ENCODE assay signal across 1 cellular context in the genomic region with DNA sequence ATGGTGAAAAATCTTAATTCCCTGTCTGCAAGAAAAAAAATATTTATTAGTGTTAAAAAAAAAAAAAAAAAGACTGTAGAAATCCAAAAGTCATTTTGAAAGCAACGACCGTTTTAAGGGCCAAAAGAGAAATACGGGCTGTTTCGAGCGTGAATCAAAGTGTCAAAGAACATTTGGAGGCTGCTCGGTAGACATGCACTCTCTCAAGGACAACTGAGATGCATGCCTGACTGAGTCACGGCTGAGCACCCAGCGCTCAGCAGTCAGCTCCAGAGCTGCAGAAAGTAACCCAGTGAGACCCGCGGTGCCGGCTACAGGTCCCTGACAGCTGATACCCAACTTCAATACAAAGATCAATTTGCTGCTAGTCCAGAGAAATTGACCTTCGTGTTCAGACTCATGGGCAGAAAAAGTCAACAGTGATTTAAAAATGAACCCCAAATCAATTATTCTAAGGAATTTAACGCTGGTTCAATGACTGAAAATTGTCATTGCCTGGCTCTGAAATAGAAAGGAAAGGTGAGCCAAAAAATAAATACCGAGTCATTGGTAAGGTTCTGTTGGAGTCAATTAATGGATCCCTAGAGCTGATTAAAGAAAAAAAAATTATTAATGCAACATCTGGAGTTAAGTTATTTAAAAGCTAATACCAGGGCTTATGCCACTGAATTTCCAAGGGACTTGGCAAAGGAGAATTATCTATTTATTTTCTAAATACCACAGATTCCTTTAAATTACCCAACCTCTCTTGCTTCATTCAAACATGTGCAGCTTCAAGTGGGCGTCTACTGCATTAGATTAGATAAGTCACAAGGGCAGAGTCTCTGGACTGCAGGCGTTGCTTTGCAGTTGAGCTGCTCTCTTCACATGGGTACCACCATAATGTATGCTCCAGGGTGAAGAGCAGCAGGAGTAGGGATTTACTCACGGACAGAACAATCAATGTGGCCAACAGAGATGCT.
TF ChIP-seq lines count a peak whose summit lies in the region.

No MANE protein-coding gene starts in this region.

TF ChIP-seq in IMR-90, 13 proteins besides CTCF, POLR2A, EP300 and RAD21 (continued from another document):
- TF ChIP-seq, protein P1, sequence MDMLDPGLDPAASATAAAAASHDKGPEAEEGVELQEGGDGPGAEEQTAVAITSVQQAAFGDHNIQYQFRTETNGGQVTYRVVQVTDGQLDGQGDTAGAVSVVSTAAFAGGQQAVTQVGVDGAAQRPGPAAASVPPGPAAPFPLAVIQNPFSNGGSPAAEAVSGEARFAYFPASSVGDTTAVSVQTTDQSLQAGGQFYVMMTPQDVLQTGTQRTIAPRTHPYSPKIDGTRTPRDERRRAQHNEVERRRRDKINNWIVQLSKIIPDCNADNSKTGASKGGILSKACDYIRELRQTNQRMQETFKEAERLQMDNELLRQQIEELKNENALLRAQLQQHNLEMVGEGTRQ (IDR thresholded peaks at IDR 0.05; ENCODE audit: low read depth, low read length) = peak; percentile 58; the same call in 1 of the 2 replicates
- TF ChIP-seq MXI1 (IDR thresholded peaks at IDR 0.05; ENCODE audit: borderline replicate concordance, low read depth, low read length) = peak; percentile 24; the same call in 1 of the 2 replicates
- no peak for TF ChIP-seq MAFK (IDR thresholded peaks at IDR 0.05; ENCODE audit: low read depth, low read length)
- no peak for TF ChIP-seq RCOR1 (IDR thresholded peaks at IDR 0.05; ENCODE audit: insufficient replicate concordance, low read length)
- peak; percentile 98 for TF ChIP-seq CEBPB (IDR thresholded peaks at IDR 0.05; ENCODE audit: low read depth, low read length)
- no peak for TF ChIP-seq NFE2L2 (IDR thresholded peaks at IDR 0.05; ENCODE audit: low read depth, low read length)
- no peak for TF ChIP-seq CHD1 (IDR thresholded peaks at IDR 0.05; ENCODE audit: low read depth, low read length)
- TF ChIP-seq, protein P2, sequence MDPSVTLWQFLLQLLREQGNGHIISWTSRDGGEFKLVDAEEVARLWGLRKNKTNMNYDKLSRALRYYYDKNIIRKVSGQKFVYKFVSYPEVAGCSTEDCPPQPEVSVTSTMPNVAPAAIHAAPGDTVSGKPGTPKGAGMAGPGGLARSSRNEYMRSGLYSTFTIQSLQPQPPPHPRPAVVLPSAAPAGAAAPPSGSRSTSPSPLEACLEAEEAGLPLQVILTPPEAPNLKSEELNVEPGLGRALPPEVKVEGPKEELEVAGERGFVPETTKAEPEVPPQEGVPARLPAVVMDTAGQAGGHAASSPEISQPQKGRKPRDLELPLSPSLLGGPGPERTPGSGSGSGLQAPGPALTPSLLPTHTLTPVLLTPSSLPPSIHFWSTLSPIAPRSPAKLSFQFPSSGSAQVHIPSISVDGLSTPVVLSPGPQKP (IDR thresholded peaks at IDR 0.05; ENCODE audit: borderline replicate concordance, low read depth, low read length) = no peak
